In the genomic region with DNA sequence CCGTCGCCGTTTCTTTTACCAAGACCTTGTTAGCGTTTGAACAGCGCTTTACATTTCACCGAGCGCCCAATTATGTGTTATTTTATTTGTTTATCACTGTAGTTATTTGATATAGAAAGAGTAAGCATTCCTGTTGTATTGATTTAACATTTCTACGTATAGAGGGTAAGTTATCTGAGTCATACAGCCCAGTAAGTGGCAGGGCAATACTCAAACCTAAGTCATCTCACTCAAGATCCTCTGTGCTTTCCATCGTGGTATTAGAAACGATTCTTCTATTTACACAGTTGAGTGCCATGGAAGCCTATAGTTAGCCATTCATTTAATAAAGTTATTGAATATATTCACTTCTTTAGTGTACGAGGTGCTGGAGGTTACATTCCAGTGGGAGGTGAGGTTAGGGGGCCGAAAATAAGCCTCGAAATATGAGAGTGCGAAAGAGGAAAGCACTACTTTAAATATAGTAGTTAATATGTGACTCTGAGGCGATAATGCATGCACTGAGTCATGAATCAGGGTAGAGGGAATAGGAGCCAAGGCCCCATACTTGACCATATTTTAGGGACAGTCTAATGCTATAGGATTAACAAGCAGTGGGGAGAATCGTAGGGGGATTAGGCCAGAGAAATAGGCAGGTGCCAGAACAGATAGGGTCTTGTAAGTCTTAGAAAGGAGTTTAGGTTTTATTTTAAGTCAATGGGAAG, we compare ENCODE assay signal across 8 cellular contexts. TPM values are rescaled to one million over a fixed set of nuclear protein-coding genes. Genes with fewer than 3 reads are reported as not detected.
DNase-seq lines count a peak whose midpoint lies in the region; ATAC-seq, FAIRE-seq and TF ChIP-seq lines count a peak whose summit lies in the region.

No MANE protein-coding gene starts in this region.

- no peaks in the 10 kb centered on the region for H3K9me3 ChIP-seq in left ventricle myocardium inferior (replicated peaks)
- no peaks in the 10 kb centered on the region for H3K9me3 ChIP-seq in adipocyte (ENCODE audit: control insufficient read depth, low read length)
- no peaks in the 10 kb centered on the region for H3K9me3 ChIP-seq in lung (ENCODE audit: control insufficient read depth in 2 of 2, insufficient read depth in 1 of 2, low read length in 1 of 2)

- FAIRE-seq in D721Med (lab: Jason Lieb, UNC): no peak

- no peak overlapping the region for H3K27ac ChIP-seq in left ventricle myocardium inferior (replicated peaks)
- H3K27ac ChIP-seq in lung (ENCODE audit: low read depth in 1 of 2, low read length in 1 of 2): no peak overlapping the region

- H3K9ac ChIP-seq in adipocyte (ENCODE audit: low read length): peak overlapping the region; percentile 97

- WGBS in lung, 2 donors: 11 to 16% methylated on average over 16 of the region's 16 CpGs

- intact Hi-C loops in left ventricle myocardium inferior (cut with micrococcal nuclease) (no loop called here), cardiac septum (cut with DNase I) (no loop called here)

- ATAC-seq in lung (ENCODE audit: insufficient read depth, low FRiP score) (no peak), GM21360 (IDR thresholded peaks at IDR 0.05; ENCODE audit: unreplicated experiment) (no peak), HG03469 (IDR thresholded peaks at IDR 0.05; ENCODE audit: unreplicated experiment) (no peak), GM18907 (IDR thresholded peaks at IDR 0.05; ENCODE audit: unreplicated experiment) (no peak)

- H3K4me1 ChIP-seq in left ventricle myocardium inferior (peaks cover 26% of the 10 kb centered on the region), adipocyte (ENCODE audit: control insufficient read depth, insufficient read depth, low read length) (peaks cover 21% of the 10 kb centered on the region), lung (ENCODE audit: control insufficient read depth in 2 of 2, insufficient read depth in 2 of 2, low read length in 2 of 2) (peaks cover 0 to 11% of the 10 kb centered on the region in 2 donors)

- TF ChIP-seq CTCF in left ventricle myocardium inferior (IDR thresholded peaks at IDR 0.05; ENCODE audit: borderline replicate concordance): no peak
- no peak for TF ChIP-seq CTCF in lung (IDR thresholded peaks at IDR 0.05; ENCODE audit: control extremely low read depth, extremely low read depth)
- no peak for TF ChIP-seq CTCF in D721Med (IDR thresholded peaks at IDR 0.05; ENCODE audit: insufficient read depth, missing control alignments)

- H3K27me3 ChIP-seq in left ventricle myocardium inferior (ENCODE audit: low read depth): no peaks in the 10 kb centered on the region
- no peaks in the 10 kb centered on the region for H3K27me3 ChIP-seq in adipocyte (replicated peaks; ENCODE audit: control insufficient read depth, insufficient read depth, low read length)
- H3K27me3 ChIP-seq in lung (ENCODE audit: control insufficient read depth, insufficient read depth): no peaks in the 10 kb centered on the region

- H3K4me3 ChIP-seq in left ventricle myocardium inferior (peak overlapping the region; percentile 78), adipocyte (ENCODE audit: low read length) (peak overlapping the region; percentile 98), lung (peak overlapping the region; percentile 86)

- peaks cover 10% of the 10 kb centered on the region for H3K36me3 ChIP-seq in left ventricle myocardium inferior
- H3K36me3 ChIP-seq in adipocyte (ENCODE audit: control insufficient read depth, insufficient read depth, low read length, severe bottlenecking): peaks cover 10% of the 10 kb centered on the region
- no peaks in the 10 kb centered on the region for H3K36me3 ChIP-seq in lung (ENCODE audit: control insufficient read depth in 2 of 2, insufficient read depth in 2 of 2, low read length in 2 of 2)

- DNase-seq in left ventricle myocardium inferior (no peak), cardiac septum (ENCODE audit: low spot score) (no peak), adipocyte (ENCODE audit: low read depth) (no peak), lung (ENCODE audit: low spot score) (no peak), D721Med (ENCODE audit: insufficient read length, low spot score) (no peak)

RNA-seq across cellular contexts. Expression of a gene that starts 0.6 kb away (rescaled TPM):
- total RNA-seq in left ventricle myocardium inferior (1.2 TPM), cardiac septum (1.6 TPM), lung (1 to 10 TPM; 4.0 to 6.9 TPM)
- polyA plus RNA-seq in lung: 1 to 10 TPM; 2.1 to 3.0 TPM

RNA-seq across cellular contexts. Expression of a gene that starts 22.7 kb away (rescaled TPM):
- total RNA-seq in left ventricle myocardium inferior: 28.6 TPM
- total RNA-seq in cardiac septum: 28.6 TPM
- total RNA-seq in lung: 10 to 100 TPM; 27.8 to 32.1 TPM
- 10 to 100 TPM; 30.5 to 80.2 TPM for polyA plus RNA-seq in lung
